ENCODE assay signal across 23 cellular contexts in the genomic region with DNA sequence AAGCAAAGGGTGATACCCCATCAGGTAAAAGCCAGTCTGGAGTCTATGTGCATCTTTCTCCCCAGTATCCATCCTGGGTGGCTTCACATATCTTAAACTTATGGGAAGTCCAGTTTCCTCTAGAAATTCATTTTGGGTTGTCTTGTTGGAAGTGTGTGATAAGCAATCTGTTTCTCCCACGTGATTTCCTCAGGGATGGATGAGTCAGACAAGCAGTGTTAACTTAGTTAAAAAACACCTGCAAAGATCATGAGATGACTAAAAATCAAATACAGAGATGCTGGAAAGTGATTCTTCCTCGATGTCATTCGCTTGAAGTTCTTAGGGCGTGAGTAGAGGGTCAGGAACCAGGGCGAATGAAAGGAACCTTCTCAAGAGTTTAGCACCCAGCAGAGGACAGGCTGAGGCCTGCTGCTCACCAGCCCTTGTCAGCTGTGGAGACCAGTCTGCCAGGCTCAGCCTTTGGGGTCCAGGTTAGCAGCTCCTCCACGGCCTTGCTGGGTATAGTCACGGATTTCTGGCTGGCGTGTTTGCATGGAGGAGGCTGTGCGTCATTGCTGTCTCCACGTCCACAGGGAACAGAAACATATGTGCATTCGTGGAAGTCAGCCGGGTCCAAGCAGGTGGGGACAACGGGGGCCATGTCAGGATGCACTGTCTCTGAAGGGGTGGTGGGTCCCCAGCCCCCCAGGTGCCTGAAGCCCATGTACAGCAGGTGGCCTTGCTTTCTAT. TPM values are rescaled to one million over a fixed set of nuclear protein-coding genes. Genes with fewer than 3 reads are reported as not detected.
"Had no signal": no experiment of that assay in that cellular context is flagged by ENCODE, and none has a peak within 500 bp of the region (broad histone marks: within the 10 kb centered on the region; RNA-seq: fewer than 3 reads in every experiment).

No MANE protein-coding gene starts in this region.

- H3K36me3 Mint-ChIP-seq: activated naive CD8-positive, alpha-beta T cell treated with anti-CD3 and anti-CD28 coated beads, Interleukin-2, amount 10 ng/mL, durations not matched to agents 7 days and 5 days had no signal

- H3K4me1 Mint-ChIP-seq: activated CD4-positive, alpha-beta T cell treated with anti-CD3 and anti-CD28 coated beads for 36 hours; activated naive CD8-positive, alpha-beta T cell treated with anti-CD3 and anti-CD28 coated beads, Interleukin-2, amount 10 ng/mL, durations not matched to agents 7 days and 5 days; natural killer cell had no signal

- H3K4me3 Mint-ChIP-seq: activated CD4-positive, alpha-beta T cell treated with anti-CD3 and anti-CD28 coated beads for 36 hours; activated naive CD8-positive, alpha-beta T cell treated with anti-CD3 and anti-CD28 coated beads, Interleukin-2, amount 10 ng/mL, durations not matched to agents 7 days and 5 days; natural killer cell; WTC11 had no signal

- H3K27ac Mint-ChIP-seq: activated CD4-positive, alpha-beta T cell treated with anti-CD3 and anti-CD28 coated beads for 36 hours; activated naive CD8-positive, alpha-beta T cell treated with anti-CD3 and anti-CD28 coated beads, Interleukin-2, amount 10 ng/mL, durations not matched to agents 7 days and 5 days; natural killer cell; progenitor cell of endocrine pancreas; WTC11 had no signal

- H3K27me3 Mint-ChIP-seq: activated CD4-positive, alpha-beta T cell treated with anti-CD3 and anti-CD28 coated beads for 36 hours had no signal

- H3K4me3 ChIP-seq: gastroesophageal sphincter, left lung, lung, transverse colon had no signal

- ATAC-seq: activated CD4-positive, alpha-beta T cell treated with anti-CD3 and anti-CD28 coated beads for 36 hours; gastroesophageal sphincter; left lung; natural killer cell; WTC11 had no signal

- FAIRE-seq: keratinocyte, urothelium cell line had no signal

- DNase-seq: activated CD4-positive, alpha-beta T cell treated with anti-CD3 and anti-CD28 coated beads for 36 hours; activated CD4-positive, alpha-beta T cell treated with anti-CD3 and anti-CD28 coated beads, Interleukin-2, amount 50 U/mL, for 4 hours; activated naive CD4-positive, alpha-beta T cell treated with Interleukin-2 at 50 U/mL for 16 hours; activated naive CD8-positive, alpha-beta T cell treated with anti-CD3 and anti-CD28 coated beads, Interleukin-2, amount 10 ng/mL, durations not matched to agents 7 days and 5 days; activated T-cell treated with anti-CD3 and anti-CD28 coated beads, Interleukin-2, amount 50 U/mL, for 48 hours; amniotic stem cell; effector CD8-positive, alpha-beta T cell; natural killer cell; stimulated activated CD4-positive, alpha-beta T cell treated with anti-CD3 and anti-CD28 coated beads, Interleukin-4, amount 100 ng/mL, for 1 hour; stimulated activated naive CD4-positive, alpha-beta T cell; T-helper 9 cell; transverse colon had no signal

- H3K36me3 ChIP-seq: gastroesophageal sphincter, left lung, transverse colon had no signal

RNA-seq across cellular contexts. Expression of gene PNPLA1, which starts 2.8 kb away (rescaled TPM):
- total RNA-seq: activated CD4-positive, alpha-beta T cell treated with anti-CD3 and anti-CD28 coated beads for 36 hours; activated CD8-positive, alpha-beta memory T cell treated with anti-CD3 and anti-CD28 coated beads for 36 hours; activated naive CD8-positive, alpha-beta T cell treated with anti-CD3 and anti-CD28 coated beads, Interleukin-2, amount 10 ng/mL, durations not matched to agents 7 days and 5 days; cerebellum; gastroesophageal sphincter; progenitor cell of endocrine pancreas; subcutaneous adipose tissue; T-helper 1 cell treated with Interleukin-12 subunit alpha and Interleukin-12 subunit beta and Interleukin-4 antibody, amounts not matched to agents 30 ng/mL and 1 ng/mL, for 36 hours; WTC11 had no signal
